10 cellular contexts compared by ENCODE assay signal in the genomic region with DNA sequence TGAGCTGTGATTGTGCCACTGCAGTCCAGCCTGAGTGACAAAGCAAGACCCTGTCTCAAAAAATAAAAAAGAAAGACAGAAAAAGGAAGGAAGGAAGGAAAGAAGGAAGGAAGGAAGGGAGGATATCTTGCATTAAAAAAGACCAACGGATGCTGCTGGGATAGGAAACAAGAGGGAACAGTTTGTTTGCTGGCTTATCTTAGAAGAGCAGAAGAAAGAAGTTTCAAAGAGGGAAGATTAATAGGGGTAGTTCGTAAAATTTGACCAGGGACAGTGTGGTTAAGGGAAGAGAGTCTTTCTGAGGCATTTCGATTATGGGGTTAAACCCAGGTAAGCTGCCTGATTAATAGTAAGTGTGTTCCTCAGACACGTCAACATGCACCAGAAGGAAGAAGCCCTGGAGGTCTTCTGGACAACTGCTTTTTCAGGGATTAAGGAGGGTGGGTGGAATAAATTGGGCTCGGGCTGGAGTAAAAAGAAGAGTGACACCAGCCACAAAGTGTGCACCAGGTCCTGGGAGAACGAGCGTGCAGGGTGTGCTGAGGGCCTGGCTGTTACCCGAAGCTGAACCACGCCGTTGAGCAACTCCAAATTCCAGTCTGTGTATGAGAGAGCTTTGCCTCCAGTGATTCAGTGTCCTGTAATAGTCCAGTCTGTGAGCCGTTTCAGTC. TPM values are rescaled to one million over a fixed set of nuclear protein-coding genes. Genes with fewer than 3 reads are reported as not detected.
DNase-seq lines count a peak whose midpoint lies in the region; ATAC-seq and TF ChIP-seq lines count a peak whose summit lies in the region.
"Had no signal": no experiment of that assay in that cellular context is flagged by ENCODE, and none has a peak within 500 bp of the region (broad histone marks: within the 10 kb centered on the region; RNA-seq: fewer than 3 reads in every experiment).

No MANE protein-coding gene starts in this region.

- H3K27me3 ChIP-seq in smooth muscle cell (ENCODE audit: low read depth): no peaks in the 10 kb centered on the region
- H3K27me3 ChIP-seq: SJSA1 had no signal

- H3K9me3 ChIP-seq in smooth muscle cell (replicated peaks; ENCODE audit: low read depth): no peaks in the 10 kb centered on the region
- H3K9me3 ChIP-seq: SJSA1 had no signal

- H3K36me3 ChIP-seq in smooth muscle cell (ENCODE audit: low read depth): no peaks in the 10 kb centered on the region
- H3K36me3 ChIP-seq: SJSA1 had no signal

- no peak for ATAC-seq in HG03342 (IDR thresholded peaks at IDR 0.05; ENCODE audit: unreplicated experiment)

- no peaks in the 10 kb centered on the region for H4K20me1 ChIP-seq in smooth muscle cell (ENCODE audit: low read depth)

- no peaks in the 10 kb centered on the region for H3K79me2 ChIP-seq in smooth muscle cell (ENCODE audit: low read depth)

- no peak overlapping the region for H2AFZ ChIP-seq in smooth muscle cell (ENCODE audit: low read depth)

- H3K4me2 ChIP-seq in smooth muscle cell: peak overlapping the region; percentile 14

- no peak for TF ChIP-seq CTCF in smooth muscle cell (IDR thresholded peaks at IDR 0.05; ENCODE audit: borderline replicate concordance, insufficient read depth, poor library complexity, severe bottlenecking)

- H3F3A ChIP-seq in smooth muscle cell (ENCODE audit: low read depth): no peaks in the 10 kb centered on the region

- no peak overlapping the region for H3K4me3 ChIP-seq in smooth muscle cell
- H3K4me3 ChIP-seq: SJSA1 had no signal

- 32% methylated on average over 11 of the region's 11 CpGs for WGBS in smooth muscle cell (ENCODE audit: low lambda C conversion rate)

- H3K9ac ChIP-seq in smooth muscle cell (ENCODE audit: low read depth): no peak overlapping the region

- DNase-seq in activated CD4-positive, alpha-beta T cell treated with anti-CD3 and anti-CD28 coated beads for 48 hours: peak; percentile 45
- DNase-seq in activated CD4-positive, alpha-beta T cell treated with anti-CD3 and anti-CD28 coated beads, Interleukin-2, amount 50 U/mL, for 4 hours: no peak
- DNase-seq in RPMI7951 (ENCODE audit: low read depth) (peak; percentile 77), epidermal melanocyte (ENCODE audit: insufficient read length, low spot score) (peak; percentile 37), smooth muscle cell (lab: John Stamatoyannopoulos, UW; ENCODE audit: unreplicated experiment) (no peak), kidney glomerular epithelial cell (lab: John Stamatoyannopoulos, UW) (no peak), NCI-H2107 (lab: John Stamatoyannopoulos, UW) (no peak)
- DNase-seq: effector CD8-positive, alpha-beta T cell had no signal

- no peak overlapping the region for H3K27ac ChIP-seq in smooth muscle cell (ENCODE audit: low read depth)
- H3K27ac ChIP-seq: SJSA1 had no signal

- no peaks in the 10 kb centered on the region for H3K4me1 ChIP-seq in smooth muscle cell (ENCODE audit: low read depth)

RNA-seq across cellular contexts. Expression of a gene that starts 24.8 kb away (rescaled TPM):
- 0.60 and 0.68 TPM in 2 replicates for total RNA-seq in RPMI7951 (2014; rRNA removed; shearing (Covaris generic))
- 0.22 TPM in 1 of 2 replicates, not detected in the other for total RNA-seq in smooth muscle cell
- polyA plus RNA-seq in smooth muscle cell: 0.06 and 0.07 TPM in 2 replicates

Comparison
In these comparisons a context has a peak if more than half of its experiments do, and no peak if none do; other contexts are left out.
1. DNase-seq: peak in activated CD4-positive, alpha-beta T cell treated with anti-CD3 and anti-CD28 coated beads for 48 hours (single experiment), RPMI7951 (single experiment) and epidermal melanocyte (single experiment); none in activated CD4-positive, alpha-beta T cell treated with anti-CD3 and anti-CD28 coated beads, Interleukin-2, amount 50 U/mL, for 4 hours (0 of 2), smooth muscle cell (single experiment), kidney glomerular epithelial cell (single experiment) and NCI-H2107 (single experiment).